ENCODE assay signal across 24 cellular contexts in genomic region chr3:157501863-157502262, GRCh38. TPM values are rescaled to one million over a fixed set of nuclear protein-coding genes. Genes with fewer than 3 reads are reported as not detected.
A peak's percentile ranks its signal among the peaks of the same experiment; 100 is the strongest.
DNase-seq lines count a peak whose midpoint lies in the region; ATAC-seq and TF ChIP-seq lines count a peak whose summit lies in the region.
"Had no signal": no experiment of that assay in that cellular context is flagged by ENCODE, and none has a peak within 500 bp of the region (broad histone marks: within the 10 kb centered on the region; RNA-seq: fewer than 3 reads in every experiment).

No MANE protein-coding gene starts in this region.

- H3K27me3 Mint-ChIP-seq in glutamatergic neuron (ENCODE audit: unreplicated experiment) (no peaks in the 10 kb centered on the region), nephron progenitor cell (ENCODE audit: low read depth, poor library complexity) (peaks cover 37% of the 10 kb centered on the region)

- intact Hi-C loops in cardiac septum (cut with DNase I) (no loop called here), psoas muscle (cut with DNase I) (no loop called here)

- H3K36me3 ChIP-seq in psoas muscle (ENCODE audit: insufficient read depth in 1 of 2, low read depth in 1 of 2), result no peaks in the 10 kb centered on the region

- ATAC-seq in psoas muscle, result no peak
- ATAC-seq in GM18511 (IDR thresholded peaks at IDR 0.05; ENCODE audit: unreplicated experiment), result no peak
- ATAC-seq: activated CD4-positive, alpha-beta T cell treated with anti-CD3 and anti-CD28 coated beads for 36 hours; activated T-cell treated with anti-CD3 and anti-CD28 coated beads, Interleukin-2, amount 50 U/mL, for 72 hours; T-cell had no signal

- H3K9me3 Mint-ChIP-seq in glutamatergic neuron (ENCODE audit: unreplicated experiment) (peaks cover 4% of the 10 kb centered on the region), nephron progenitor cell (no peaks in the 10 kb centered on the region)
- H3K9me3 Mint-ChIP-seq: activated naive CD4-positive, alpha-beta T cell treated with anti-CD3 and anti-CD28 coated beads for 36 hours; activated T-cell treated with anti-CD3 and anti-CD28 coated beads, Interleukin-2, amount 50 U/mL, for 72 hours; IgD-negative memory B cell had no signal

- peaks cover 5% of the 10 kb centered on the region for H3K4me1 ChIP-seq in psoas muscle

- TF ChIP-seq CTCF in glutamatergic neuron (IDR thresholded peaks at IDR 0.05; ENCODE audit: partially characterized antibody, unreplicated experiment) (no peak), nephron progenitor cell (IDR thresholded peaks at IDR 0.05) (no peak), psoas muscle (IDR thresholded peaks at IDR 0.05) (no peak)

- H3K4me1 Mint-ChIP-seq in glutamatergic neuron (ENCODE audit: low read depth, unreplicated experiment) (peaks cover 10% of the 10 kb centered on the region), nephron progenitor cell (peaks cover 42% of the 10 kb centered on the region)

- H3K4me3 Mint-ChIP-seq in glutamatergic neuron (ENCODE audit: unreplicated experiment) (no peak overlapping the region), nephron progenitor cell (no peak overlapping the region)
- H3K4me3 Mint-ChIP-seq: activated CD4-positive, alpha-beta T cell treated with anti-CD3 and anti-CD28 coated beads for 36 hours; activated naive CD4-positive, alpha-beta T cell treated with anti-CD3 and anti-CD28 coated beads for 36 hours; activated T-cell treated with anti-CD3 and anti-CD28 coated beads, Interleukin-2, amount 50 U/mL, for 72 hours; IgD-negative memory B cell; naive B cell; T-cell had no signal

- peaks cover 2 to 12% (median 2%) of the 10 kb centered on the region in 3 donors for H3K27me3 ChIP-seq in psoas muscle (ENCODE audit: insufficient read depth in 3 of 3, low read length in 2 of 3)

- no peaks in the 10 kb centered on the region for H3K9me3 ChIP-seq in psoas muscle

- WGBS in psoas muscle, 3 donors, result 52 to 59% (median 57%) methylated on average over 4 of the region's 4 CpGs

- H3K4me3 ChIP-seq in psoas muscle, result no peak overlapping the region

- H3K27ac Mint-ChIP-seq in glutamatergic neuron (ENCODE audit: unreplicated experiment) (no peak overlapping the region), nephron progenitor cell (no peak overlapping the region)
- H3K27ac Mint-ChIP-seq: activated CD4-positive, alpha-beta T cell treated with anti-CD3 and anti-CD28 coated beads for 36 hours; activated naive CD4-positive, alpha-beta T cell treated with anti-CD3 and anti-CD28 coated beads for 36 hours; activated T-cell treated with anti-CD3 and anti-CD28 coated beads, Interleukin-2, amount 50 U/mL, for 72 hours; IgD-negative memory B cell; naive B cell; T-cell had no signal

- H3K36me3 Mint-ChIP-seq in glutamatergic neuron (ENCODE audit: unreplicated experiment), result no peaks in the 10 kb centered on the region
- no peaks in the 10 kb centered on the region for H3K36me3 Mint-ChIP-seq in nephron progenitor cell (ENCODE audit: low read depth)
- H3K36me3 Mint-ChIP-seq: IgD-negative memory B cell, naive B cell, T-cell had no signal

- peak; percentile 37 for DNase-seq in ELF-1 (ENCODE audit: low read depth, low spot score)
- DNase-seq in NCI-H69 (lab: John Stamatoyannopoulos, UW), result peak; percentile 29
- peak; percentile 25 for DNase-seq in glutamatergic neuron
- DNase-seq in nephron progenitor cell, result peak; percentile 12
- DNase-seq in cardiac septum (ENCODE audit: low spot score), result no peak
- no peak for DNase-seq in psoas muscle
- DNase-seq in pons (ENCODE audit: low spot score), result no peak
- DNase-seq: activated CD4-positive, alpha-beta T cell treated with anti-CD3 and anti-CD28 coated beads for 36 hours; activated naive CD4-positive, alpha-beta T cell treated with anti-CD3 and anti-CD28 coated beads for 36 hours; activated T-cell treated with anti-CD3 and anti-CD28 coated beads, Interleukin-2, amount 50 U/mL, for 72 hours; amniotic stem cell; central memory CD4-positive, alpha-beta T cell; EL; HCEC 1CT; kidney glomerular epithelial cell; naive B cell; NCI-H748 treated with DMSO at 0.1 percent for 48 hours; OCI-M1; posterior cingulate gyrus; SHP77; T-cell had no signal

- no peak overlapping the region for H3K27ac ChIP-seq in psoas muscle
- H3K27ac ChIP-seq: C4-2B had no signal

RNA-seq across cellular contexts. Expression of gene VEPH1, which starts 1.4 kb away (rescaled TPM):
- total RNA-seq in glutamatergic neuron (ENCODE audit: unreplicated experiment), result 9.3 TPM
- 0.78 TPM for total RNA-seq in cardiac septum
- total RNA-seq in psoas muscle, result under 1 TPM in 2 of 4 donors, not detected in 2; 0.25 to 0.34 TPM
- polyA plus RNA-seq in psoas muscle, result under 1 TPM; 0.14 to 0.27 (median 0.17) TPM
- total RNA-seq: activated CD4-positive, alpha-beta T cell treated with anti-CD3 and anti-CD28 coated beads for 36 hours; activated naive CD4-positive, alpha-beta T cell treated with anti-CD3 and anti-CD28 coated beads for 36 hours; activated T-cell treated with anti-CD3 and anti-CD28 coated beads, Interleukin-2, amount 50 U/mL, for 72 hours had no signal
- polyA plus RNA-seq: IgD-negative memory B cell had no signal

Comparison
In these comparisons a context has a peak if more than half of its experiments do, and no peak if none do; other contexts are left out.
1. DNase-seq: peak in ELF-1 (single experiment), NCI-H69 (single experiment), glutamatergic neuron (single experiment) and nephron progenitor cell (single experiment); none in cardiac septum (single experiment), psoas muscle (0 of 2) and pons (single experiment).